Comparison of ENCODE assay signal across 8 cellular contexts in genomic region chr1:205318231-205318991, GRCh38. TPM values are rescaled to one million over a fixed set of nuclear protein-coding genes. Genes with fewer than 3 reads are reported as not detected.
A peak's percentile ranks its signal among the peaks of the same experiment; 100 is the strongest.
DNase-seq lines count a peak whose midpoint lies in the region; ATAC-seq, FAIRE-seq and TF ChIP-seq lines count a peak whose summit lies in the region.

No MANE protein-coding gene starts in this region.

- WGBS in pancreas, 2 donors: 26% methylated on average over 6 of the region's 6 CpGs

- no peaks in the 10 kb centered on the region for H3K9me3 Mint-ChIP-seq in GM23338

- peaks cover 4% of the 10 kb centered on the region; the same call in 1 of the 2 replicates for H3K9me2 ChIP-seq in GM23338 (ENCODE audit: insufficient read depth)

- H3K4me3 Mint-ChIP-seq in GM23338: peak overlapping the region; percentile 36

- H3K4me2 ChIP-seq in GM23338: peak overlapping the region; percentile 68

- H3K27ac Mint-ChIP-seq in GM23338: no peak overlapping the region; the same call in 1 of the 2 replicates

- peaks cover 14% of the 10 kb centered on the region for H3K36me3 Mint-ChIP-seq in GM23338 (ENCODE audit: low read depth)

- H3K36me3 ChIP-seq in GM23338 (ENCODE audit: insufficient read depth) (no peaks in the 10 kb centered on the region), pancreas (no peaks in the 10 kb centered on the region)
- no peaks in the 10 kb centered on the region for H3K36me3 ChIP-seq in effector memory CD4-positive, alpha-beta T cell (ENCODE audit: control insufficient read depth, insufficient read depth, low read length)

- H4K20me1 ChIP-seq in GM23338 (replicated peaks; ENCODE audit: insufficient read depth): peaks cover 23% of the 10 kb centered on the region; the same call in 1 of the 2 replicates

- peaks cover 62% of the 10 kb centered on the region for H3K4me1 ChIP-seq in GM23338 (ENCODE audit: insufficient read depth)
- peaks cover 68% of the 10 kb centered on the region for H3K4me1 ChIP-seq in effector memory CD4-positive, alpha-beta T cell (ENCODE audit: control insufficient read depth, insufficient read depth, low read length, poor library complexity, severe bottlenecking)
- peaks cover 54 to 63% (median 63%) of the 10 kb centered on the region in 3 donors for H3K4me1 ChIP-seq in pancreas

- peak overlapping the region; percentile 28; the same call in 1 of the 2 replicates for H3K4me3 ChIP-seq in GM23338
- peak overlapping the region; percentile 94 for H3K4me3 ChIP-seq in effector memory CD4-positive, alpha-beta T cell (ENCODE audit: insufficient read depth, low read depth, low read length, poor library complexity, severe bottlenecking)
- peak overlapping the region in 2 of 4 donors; percentile 68 to 95 for H3K4me3 ChIP-seq in pancreas

- peak; percentile 56 for DNase-seq in GM23338 (ENCODE audit: low spot score)
- peak; percentile 55 to 83 for DNase-seq in NCI-H526 (lab: John Stamatoyannopoulos, UW)
- DNase-seq in effector memory CD4-positive, alpha-beta T cell: no peak
- DNase-seq in pancreas: peak in 3 of 6 donors; percentile 26 to 55 (median 40)
- DNase-seq in RKO (ENCODE audit: low spot score): no peak
- DNase-seq in medulla oblongata (ENCODE audit: extremely low spot score): no peak
- no peak for DNase-seq in stimulated activated CD4-positive, alpha-beta T cell treated with anti-CD3 and anti-CD28 coated beads, Interleukin-15, amount 100 ng/mL, for 24 hours

- ATAC-seq in GM23338 (no peak), pancreas (peak in 3 of 4 donors; percentile 19 to 22 (median 21)), HG03280 (IDR thresholded peaks at IDR 0.05; ENCODE audit: unreplicated experiment) (no peak)

- peaks cover 68% of the 10 kb centered on the region for H3K4me1 Mint-ChIP-seq in GM23338

- no peak overlapping the region for H2AFZ ChIP-seq in GM23338

- H3K27me3 ChIP-seq in GM23338 (ENCODE audit: insufficient read depth): peaks cover 7% of the 10 kb centered on the region
- no peaks in the 10 kb centered on the region for H3K27me3 ChIP-seq in effector memory CD4-positive, alpha-beta T cell (replicated peaks; ENCODE audit: control insufficient read depth, insufficient read depth, low read length, poor library complexity, severe bottlenecking)
- H3K27me3 ChIP-seq in pancreas: no peaks in the 10 kb centered on the region

- H3K79me2 ChIP-seq in GM23338 (replicated peaks; ENCODE audit: insufficient read depth): peaks cover 73% of the 10 kb centered on the region

- intact Hi-C loops in pancreas (cut with DNase I): no loop called here

- H3K27ac ChIP-seq in GM23338 (ENCODE audit: low read depth) (no peak overlapping the region), pancreas (peak overlapping the region; percentile 43 to 93 (median 78))
- no peak overlapping the region for H3K27ac ChIP-seq in effector memory CD4-positive, alpha-beta T cell (ENCODE audit: insufficient read depth, low read length, poor library complexity, severe bottlenecking)

- H3K9me3 ChIP-seq in effector memory CD4-positive, alpha-beta T cell (ENCODE audit: control insufficient read depth, low read length): no peaks in the 10 kb centered on the region
- H3K9me3 ChIP-seq in pancreas: no peaks in the 10 kb centered on the region

- no peak for FAIRE-seq in pancreas (lab: Jason Lieb, UNC)

- peaks cover 13% of the 10 kb centered on the region for H3F3A ChIP-seq in GM23338 (replicated peaks; ENCODE audit: low read depth)

- TF ChIP-seq CTCF in GM23338 (conservative IDR thresholded peaks at IDR 0.05; ENCODE audit: low read depth in 2 of 2) (no peak), pancreas (IDR thresholded peaks at IDR 0.05) (no peak)

- peaks cover 25% of the 10 kb centered on the region for H3K27me3 Mint-ChIP-seq in GM23338 (ENCODE audit: insufficient read depth, low read depth, poor library complexity)

TF ChIP-seq in GM23338, 12 proteins besides CTCF, POLR2A, EP300 and RAD21 (continues in another document):
- TF ChIP-seq POLR2AphosphoS5 (IDR thresholded peaks at IDR 0.05; ENCODE audit: low read depth) (no peak), CREB1 (CRISPR knock-in tag; IDR thresholded peaks at IDR 0.05; ENCODE audit: low read depth) (no peak), JUNB (IDR thresholded peaks at IDR 0.05; ENCODE audit: unreplicated experiment) (no peak), NANOG (IDR thresholded peaks at IDR 0.05; ENCODE audit: borderline replicate concordance) (no peak), EZH2phosphoT487 (IDR thresholded peaks at IDR 0.05; ENCODE audit: unreplicated experiment) (no peak), STAT1 (IDR thresholded peaks at IDR 0.05; ENCODE audit: unreplicated experiment) (no peak), REST (IDR thresholded peaks at IDR 0.05; ENCODE audit: unreplicated experiment) (no peak), EZH2 (IDR thresholded peaks at IDR 0.05; ENCODE audit: low read depth, unreplicated experiment) (no peak), ZNF331 (CRISPR knock-in tag; IDR thresholded peaks at IDR 0.05; ENCODE audit: low read depth) (no peak)
- TF ChIP-seq, protein P1, sequence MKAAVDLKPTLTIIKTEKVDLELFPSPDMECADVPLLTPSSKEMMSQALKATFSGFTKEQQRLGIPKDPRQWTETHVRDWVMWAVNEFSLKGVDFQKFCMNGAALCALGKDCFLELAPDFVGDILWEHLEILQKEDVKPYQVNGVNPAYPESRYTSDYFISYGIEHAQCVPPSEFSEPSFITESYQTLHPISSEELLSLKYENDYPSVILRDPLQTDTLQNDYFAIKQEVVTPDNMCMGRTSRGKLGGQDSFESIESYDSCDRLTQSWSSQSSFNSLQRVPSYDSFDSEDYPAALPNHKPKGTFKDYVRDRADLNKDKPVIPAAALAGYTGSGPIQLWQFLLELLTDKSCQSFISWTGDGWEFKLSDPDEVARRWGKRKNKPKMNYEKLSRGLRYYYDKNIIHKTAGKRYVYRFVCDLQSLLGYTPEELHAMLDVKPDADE (IDR thresholded peaks at IDR 0.05): no peak

RNA-seq across cellular contexts. Expression of gene NUAK2, which starts 3.1 kb away (rescaled TPM):
- total RNA-seq in GM23338 (2014; rRNA removed; shearing (Covaris generic)): 10.4 and 15.3 TPM in 2 replicates
- polyA plus RNA-seq in GM23338 (2016; fragmentation: Nextera tagmentation; extraction: Ambion mirVana): 7.7 and 7.8 TPM in 2 replicates
- 10 to 100 TPM in 2 of 6 donors, 1 to 10 TPM in 4; 6.3 to 14.4 (median 8.6) TPM for total RNA-seq in pancreas
- 1 to 10 TPM; 7.9 to 9.5 TPM for polyA plus RNA-seq in pancreas

RNA-seq across cellular contexts. Expression of gene KLHDC8A, which starts 38.3 kb away (rescaled TPM):
- total RNA-seq in GM23338 (2014; rRNA removed; shearing (Covaris generic)): 2.4 and 2.8 TPM in 2 replicates
- 1.3 and 1.7 TPM in 2 replicates for polyA plus RNA-seq in GM23338 (2016; fragmentation: Nextera tagmentation; extraction: Ambion mirVana)
- total RNA-seq in pancreas: 1 to 10 TPM in 1 of 6 donors, under 1 TPM in 5; 0.28 to 1.5 (median 0.68) TPM
- polyA plus RNA-seq in pancreas: 1 to 10 TPM in 1 of 2 donors, under 1 TPM in 1; 0.99 to 5.4 TPM

Comparison
In these comparisons a context has a peak if more than half of its experiments do, and no peak if none do; other contexts are left out.
1. ATAC-seq: peak in pancreas (3 of 4); none in GM23338 (single experiment) and HG03280 (single experiment).
2. DNase-seq: peak in GM23338 (single experiment) and NCI-H526 (2 of 2); none in effector memory CD4-positive, alpha-beta T cell (0 of 3), RKO (single experiment), medulla oblongata (single experiment) and stimulated activated CD4-positive, alpha-beta T cell treated with anti-CD3 and anti-CD28 coated beads, Interleukin-15, amount 100 ng/mL, for 24 hours (single experiment).
3. H3K27ac ChIP-seq: peak in pancreas (4 of 4); none in GM23338 (single experiment) and effector memory CD4-positive, alpha-beta T cell (single experiment).